13 cellular contexts compared by ENCODE assay signal in the genomic region with DNA sequence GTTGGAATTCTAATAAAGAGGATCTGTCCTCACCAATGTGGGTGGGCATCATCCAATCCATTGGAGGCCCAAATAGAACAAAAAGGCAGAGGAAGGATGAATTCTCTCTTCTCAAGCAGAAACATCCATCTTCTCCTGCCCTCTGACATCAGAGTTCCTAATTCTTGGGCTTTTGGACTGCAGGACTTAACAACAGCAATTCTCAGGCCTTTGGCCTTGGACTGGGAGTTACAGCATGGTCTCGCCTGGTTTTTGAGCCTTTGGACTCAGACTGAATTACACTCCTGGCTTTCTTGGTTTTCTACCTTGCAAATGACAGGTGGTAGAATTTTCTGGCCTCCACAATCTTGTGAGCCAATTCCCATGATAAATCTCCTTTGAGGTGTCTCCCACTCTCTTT.
"Had no signal": no experiment of that assay in that cellular context is flagged by ENCODE, and none has a peak within 500 bp of the region (broad histone marks: within the 10 kb centered on the region; RNA-seq: fewer than 3 reads in every experiment).

No MANE protein-coding gene starts in this region.

- H3K27ac ChIP-seq: SK-N-MC had no signal

- DNase-seq: activated CD4-positive, alpha-beta T cell treated with anti-CD3 and anti-CD28 coated beads, Interleukin-2, amount 10 ng/mL, durations not matched to agents 7 days and 5 days; activated CD8-positive, alpha-beta memory T cell treated with anti-CD3 and anti-CD28 coated beads for 24 hours; activated gamma-delta T cell treated with Interleukin-2 at 50 U/mL for 16 hours; activated naive CD8-positive, alpha-beta T cell treated with anti-CD3 and anti-CD28 coated beads for 36 hours; amygdala; effector CD8-positive, alpha-beta T cell; hypothalamus; left ventricle myocardium superior; stimulated activated CD4-positive, alpha-beta T cell treated with anti-CD3 and anti-CD28 coated beads, Interleukin-12 subunit alpha, Interleukin-12 subunit beta, amount 100 ng/mL, for 4 hours; T-cell; T-helper 9 cell had no signal

- ATAC-seq: left ventricle myocardium superior; stimulated activated memory B cell treated with anti-CD40 and anti-IgM and Interleukin-4, amounts not matched to agents 10 μg/mL and 1 μg/mL and 100 μg/mL, for 72 hours; T-cell had no signal

- H3K4me3 ChIP-seq: SK-N-MC had no signal
